ENCODE assay signal across 9 cellular contexts in the genomic region with DNA sequence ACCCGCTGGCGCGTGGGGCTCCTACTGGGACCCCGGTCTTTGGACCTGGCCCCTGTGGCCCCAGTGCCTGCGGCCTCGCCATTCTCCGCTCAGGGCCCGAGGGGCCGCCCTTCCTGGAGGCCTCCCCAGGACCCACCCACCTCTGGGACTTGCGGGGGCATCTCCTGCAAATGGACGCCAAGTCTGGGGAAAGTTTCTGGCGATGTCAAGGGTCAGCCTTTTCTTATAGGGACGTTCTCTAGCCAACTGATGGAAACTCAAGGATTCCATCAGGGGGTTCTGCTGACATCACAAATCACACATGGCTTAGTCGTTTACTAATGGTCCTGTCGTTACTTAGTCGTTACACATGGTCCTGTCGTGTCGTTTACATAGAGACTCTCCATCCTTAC. TPM values are rescaled to one million over a fixed set of nuclear protein-coding genes. Genes with fewer than 3 reads are reported as not detected.
DNase-seq lines count a peak whose midpoint lies in the region; ATAC-seq and TF ChIP-seq lines count a peak whose summit lies in the region.
"Had no signal": no experiment of that assay in that cellular context is flagged by ENCODE, and none has a peak within 500 bp of the region (broad histone marks: within the 10 kb centered on the region; RNA-seq: fewer than 3 reads in every experiment).

No MANE protein-coding gene starts in this region.

- H3K9me3 ChIP-seq in transverse colon: no peaks in the 10 kb centered on the region

- H3K4me3 Mint-ChIP-seq in activated T-cell treated with anti-CD3 and anti-CD28 coated beads, Interleukin-2, amount 50 U/mL, for 72 hours: peak overlapping the region; percentile 58 to 64
- peak overlapping the region; percentile 70 for H3K4me3 Mint-ChIP-seq in mesothelial cell of epicardium

- no peak for TF ChIP-seq EP300 in transverse colon (IDR thresholded peaks at IDR 0.05; ENCODE audit: low read depth)

- H3K4me1 ChIP-seq in transverse colon: peaks cover 0 to 21% (median 10%) of the 10 kb centered on the region in 4 donors

- H3K27me3 Mint-ChIP-seq in activated T-cell treated with anti-CD3 and anti-CD28 coated beads, Interleukin-2, amount 50 U/mL, for 72 hours (ENCODE audit: low read depth): peaks cover 67% of the 10 kb centered on the region
- H3K27me3 Mint-ChIP-seq in mesothelial cell of epicardium (ENCODE audit: low read depth): no peaks in the 10 kb centered on the region

- TF ChIP-seq POLR2A in transverse colon (IDR thresholded peaks at IDR 0.05): no peak

- H3K36me3 ChIP-seq in transverse colon: no peaks in the 10 kb centered on the region

- ATAC-seq in activated T-cell treated with anti-CD3 and anti-CD28 coated beads, Interleukin-2, amount 50 U/mL, for 72 hours (replicated peaks in 1 of 2): no peak

- 43 to 70% methylated on average over 3 to 8 of the region's 18 CpGs for WGBS in transverse colon (ENCODE audit: low coverage in 1 of 2), 2 donors

- no peak for TF ChIP-seq CTCF in cardiac fibroblast (IDR thresholded peaks at IDR 0.05; ENCODE audit: low read depth, low read length)
- TF ChIP-seq CTCF in mesothelial cell of epicardium (IDR thresholded peaks at IDR 0.05; ENCODE audit: unreplicated experiment): no peak
- TF ChIP-seq CTCF in transverse colon (IDR thresholded peaks at IDR 0.05): no peak

- H3K4me3 ChIP-seq in cardiac fibroblast (replicated peaks in 1 of 2; ENCODE audit: low read depth in 2 of 2, low read length in 2 of 2) (peak overlapping the region; percentile 13 to 48), transverse colon (peak overlapping the region; percentile 31 to 48 (median 44))

- peaks cover 15% of the 10 kb centered on the region for H3K27me3 ChIP-seq in transverse colon

- H3K9me3 Mint-ChIP-seq in activated T-cell treated with anti-CD3 and anti-CD28 coated beads, Interleukin-2, amount 50 U/mL, for 72 hours: peaks cover 0 to 2% of the 10 kb centered on the region in 2 donors
- peaks cover 31% of the 10 kb centered on the region for H3K9me3 Mint-ChIP-seq in mesothelial cell of epicardium

- H3K36me3 Mint-ChIP-seq in activated T-cell treated with anti-CD3 and anti-CD28 coated beads, Interleukin-2, amount 50 U/mL, for 72 hours (ENCODE audit: insufficient read depth in 2 of 2): peaks cover 0 to 3% of the 10 kb centered on the region in 2 donors
- no peaks in the 10 kb centered on the region for H3K36me3 Mint-ChIP-seq in mesothelial cell of epicardium

- in situ Hi-C loops in transverse colon (cut with MboI; ENCODE audit: low pct_ligation_motif_present in 1 of 4, low pct_unique_long_range_greater_than_20kb in 1 of 4, low sequenced_read_pairs in 3 of 4): no loop called here

- no peak for DNase-seq in activated T-cell treated with anti-CD3 and anti-CD28 coated beads, Interleukin-2, amount 50 U/mL, for 72 hours
- DNase-seq in activated T-cell treated with anti-CD3 and anti-CD28 coated beads, Interleukin-2, amount 50 U/mL, for 48 hours: no peak
- DNase-seq in cardiac fibroblast (ENCODE audit: low read depth in 2 of 2): no peak
- no peak for DNase-seq in mesothelial cell of epicardium (ENCODE audit: low spot score in 2 of 2, unreplicated experiment in 2 of 2)
- DNase-seq in transverse colon: no peak
- no peak for DNase-seq in mesenteric fat pad (ENCODE audit: low spot score)
- DNase-seq in NCI-H526 treated with DMSO at 0.1 percent for 48 hours (lab: John Stamatoyannopoulos, UW): no peak
- no peak for DNase-seq in MV-4-11 (lab: John Stamatoyannopoulos, UW)
- DNase-seq: kidney glomerular epithelial cell had no signal

- peak overlapping the region in 1 of 4 donors; percentile 34 for H3K27ac ChIP-seq in transverse colon

- H3K27ac Mint-ChIP-seq in activated T-cell treated with anti-CD3 and anti-CD28 coated beads, Interleukin-2, amount 50 U/mL, for 72 hours: no peak overlapping the region
- H3K27ac Mint-ChIP-seq in mesothelial cell of epicardium: peak overlapping the region; percentile 33

- intact Hi-C loops in transverse colon (cut with DNase I; ENCODE audit: low total_unique reads): no loop called here

- H3K4me1 Mint-ChIP-seq in activated T-cell treated with anti-CD3 and anti-CD28 coated beads, Interleukin-2, amount 50 U/mL, for 72 hours (ENCODE audit: low read depth): no peaks in the 10 kb centered on the region
- peaks cover 16% of the 10 kb centered on the region for H3K4me1 Mint-ChIP-seq in mesothelial cell of epicardium

RNA-seq across cellular contexts. Expression of gene RHOBTB1, which starts 57.7 kb away (rescaled TPM):
- under 1 TPM in 1 of 2 donors, not detected in 1; 0.77 TPM for total RNA-seq in activated T-cell treated with anti-CD3 and anti-CD28 coated beads, Interleukin-2, amount 50 U/mL, for 72 hours
- total RNA-seq in mesothelial cell of epicardium: 50.3 to 52.5 TPM (median 51.2 TPM) in 3 replicates
- 10 to 100 TPM in 1 of 4 donors, 1 to 10 TPM in 3; 4.0 to 13.1 (median 9.0) TPM for total RNA-seq in transverse colon
- 22.6 TPM for total RNA-seq in mesenteric fat pad
